In the genomic region with DNA sequence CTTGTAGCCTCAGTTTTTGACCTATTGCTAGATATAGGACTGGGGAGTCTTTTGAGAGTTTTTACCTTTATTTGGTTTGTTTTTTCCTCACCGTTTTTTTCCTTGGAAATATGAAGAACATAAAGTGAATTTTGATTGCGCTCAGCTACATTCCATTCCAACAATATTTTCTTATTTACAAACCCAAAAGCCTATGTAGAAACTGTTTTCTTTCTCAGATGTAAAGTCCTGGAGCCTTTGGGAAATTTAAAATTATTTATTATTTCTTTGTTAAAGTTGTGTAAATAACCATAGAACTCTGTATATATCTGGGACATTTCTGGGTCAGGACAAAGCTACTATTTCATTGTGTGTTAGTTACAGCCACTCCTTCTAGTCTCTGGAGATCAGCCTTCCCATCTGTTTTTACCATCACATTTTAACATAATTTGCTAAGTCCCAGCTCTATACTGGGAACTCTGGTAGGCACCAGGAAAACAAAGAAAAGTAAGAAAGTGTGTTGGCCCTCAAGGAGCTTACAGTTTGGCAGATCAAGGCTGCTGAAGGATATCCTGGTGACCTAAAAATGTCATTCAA, we compare ENCODE assay signal across 13 cellular contexts.
DNase-seq lines count a peak whose midpoint lies in the region; ATAC-seq and TF ChIP-seq lines count a peak whose summit lies in the region.
"Had no signal": no experiment of that assay in that cellular context is flagged by ENCODE, and none has a peak within 500 bp of the region (broad histone marks: within the 10 kb centered on the region; RNA-seq: fewer than 3 reads in every experiment).

No MANE protein-coding gene starts in this region.

- TF ChIP-seq EP300 in sigmoid colon (IDR thresholded peaks at IDR 0.05): no peak

- no peaks in the 10 kb centered on the region for H3K9me3 Mint-ChIP-seq in activated CD8-positive, alpha-beta memory T cell treated with anti-CD3 and anti-CD28 coated beads, Interleukin-2, amount 10 ng/mL, durations not matched to agents 7 days and 5 days (ENCODE audit: low read depth)
- H3K9me3 Mint-ChIP-seq: naive thymus-derived CD4-positive, alpha-beta T cell; T-cell had no signal

- CTCF ChIA-PET in activated CD8-positive, alpha-beta memory T cell treated with anti-CD3 and anti-CD28 coated beads, Interleukin-2, amount 10 ng/mL, durations not matched to agents 7 days and 5 days (lab: Charles Lee): interaction anchor here (1.7 to 2.1 kb wide), 2 partner anchors 12 to 46 kb away, joined by 3 to 5 read pairs; no protein-coding TSS in a partner anchor

- ATAC-seq in heart left ventricle: peak; percentile 25 to 62 (median 54)
- ATAC-seq in activated CD8-positive, alpha-beta memory T cell treated with anti-CD3 and anti-CD28 coated beads, Interleukin-2, amount 10 ng/mL, durations not matched to agents 7 days and 5 days: no peak
- ATAC-seq: activated CD4-positive, alpha-beta T cell treated with anti-CD3 and anti-CD28 coated beads for 36 hours; naive thymus-derived CD4-positive, alpha-beta T cell; T-cell had no signal

- peaks cover 7% of the 10 kb centered on the region for H3K4me1 Mint-ChIP-seq in activated CD8-positive, alpha-beta memory T cell treated with anti-CD3 and anti-CD28 coated beads, Interleukin-2, amount 10 ng/mL, durations not matched to agents 7 days and 5 days
- H3K4me1 Mint-ChIP-seq: T-cell had no signal

- H3K4me1 ChIP-seq in heart left ventricle (peaks cover 0 to 53% (median 9%) of the 10 kb centered on the region in 12 donors), sigmoid colon (peaks cover 0 to 17% (median 12%) of the 10 kb centered on the region in 4 donors)

- no peak overlapping the region for H3K4me3 Mint-ChIP-seq in activated CD8-positive, alpha-beta memory T cell treated with anti-CD3 and anti-CD28 coated beads, Interleukin-2, amount 10 ng/mL, durations not matched to agents 7 days and 5 days
- H3K4me3 Mint-ChIP-seq: activated CD4-positive, alpha-beta T cell treated with anti-CD3 and anti-CD28 coated beads for 36 hours; naive thymus-derived CD4-positive, alpha-beta T cell; T-cell had no signal

- H3K27me3 Mint-ChIP-seq in activated CD8-positive, alpha-beta memory T cell treated with anti-CD3 and anti-CD28 coated beads, Interleukin-2, amount 10 ng/mL, durations not matched to agents 7 days and 5 days: no peaks in the 10 kb centered on the region
- H3K27me3 Mint-ChIP-seq: activated CD4-positive, alpha-beta T cell treated with anti-CD3 and anti-CD28 coated beads for 36 hours; naive thymus-derived CD4-positive, alpha-beta T cell; T-cell had no signal

- H3K27me3 ChIP-seq in brain microvascular endothelial cell (replicated peaks): no peaks in the 10 kb centered on the region
- no peaks in the 10 kb centered on the region for H3K27me3 ChIP-seq in heart left ventricle
- H3K27me3 ChIP-seq in sigmoid colon: no peaks in the 10 kb centered on the region

- H3K27ac ChIP-seq in brain microvascular endothelial cell (peak overlapping the region; percentile 96), heart left ventricle (peak overlapping the region; percentile 33 to 77 (median 69)), sigmoid colon (peak overlapping the region; percentile 7 to 67 (median 51))
- H3K27ac ChIP-seq: KMS-11 had no signal

- WGBS in heart left ventricle, 4 donors: 71 to 84% (median 77%) methylated on average over 2 of the region's 2 CpGs
- 84 to 92% methylated on average over 2 of the region's 2 CpGs for WGBS in sigmoid colon, 2 donors

- no peak overlapping the region for H3K27ac Mint-ChIP-seq in activated CD8-positive, alpha-beta memory T cell treated with anti-CD3 and anti-CD28 coated beads, Interleukin-2, amount 10 ng/mL, durations not matched to agents 7 days and 5 days
- H3K27ac Mint-ChIP-seq: activated CD4-positive, alpha-beta T cell treated with anti-CD3 and anti-CD28 coated beads for 36 hours; naive thymus-derived CD4-positive, alpha-beta T cell; T-cell had no signal

- H3K36me3 ChIP-seq in brain microvascular endothelial cell (replicated peaks): no peaks in the 10 kb centered on the region
- H3K36me3 ChIP-seq in heart left ventricle: peaks cover 0 to 5% (median 0%) of the 10 kb centered on the region in 9 donors
- H3K36me3 ChIP-seq in sigmoid colon: no peaks in the 10 kb centered on the region

- peaks cover 19% of the 10 kb centered on the region for H3K36me3 Mint-ChIP-seq in activated CD8-positive, alpha-beta memory T cell treated with anti-CD3 and anti-CD28 coated beads, Interleukin-2, amount 10 ng/mL, durations not matched to agents 7 days and 5 days

- DNase-seq in AG10803 (ENCODE audit: low read depth): peak; percentile 38
- DNase-seq in brain microvascular endothelial cell: no peak
- no peak for DNase-seq in heart left ventricle
- no peak for DNase-seq in sigmoid colon
- DNase-seq in stimulated activated naive CD4-positive, alpha-beta T cell (lab: John Stamatoyannopoulos, UW): no peak
- no peak for DNase-seq in mesenteric fat pad (ENCODE audit: low spot score)
- no peak for DNase-seq in cerebellum (ENCODE audit: low spot score)
- DNase-seq in activated CD8-positive, alpha-beta memory T cell treated with anti-CD3 and anti-CD28 coated beads, Interleukin-2, amount 10 ng/mL, durations not matched to agents 7 days and 5 days: no peak
- DNase-seq: activated CD4-positive, alpha-beta T cell treated with anti-CD3 and anti-CD28 coated beads for 36 hours; naive thymus-derived CD4-positive, alpha-beta T cell; stimulated activated CD4-positive, alpha-beta T cell treated with anti-CD3 and anti-CD28 coated beads, Interleukin-12 subunit alpha, Interleukin-12 subunit beta, amount 100 ng/mL, for 4 hours; T-cell had no signal

- TF ChIP-seq POLR2A in heart left ventricle (IDR thresholded peaks at IDR 0.05) (no peak), sigmoid colon (IDR thresholded peaks at IDR 0.05) (no peak)

- in situ Hi-C loops in brain microvascular endothelial cell (cut with HindIII; ENCODE audit: low pct_ligation_motif_present, low sequenced_read_pairs): no loop called here

- TF ChIP-seq CTCF in AG10803 (conservative IDR thresholded peaks at IDR 0.05; ENCODE audit: low read length) (no peak), brain microvascular endothelial cell (IDR thresholded peaks at IDR 0.05; ENCODE audit: low read depth, low read length, missing control alignments) (no peak), heart left ventricle (IDR thresholded peaks at IDR 0.05) (no peak), sigmoid colon (IDR thresholded peaks at IDR 0.05) (no peak)

- intact Hi-C loops in heart left ventricle (cut with DNase I) (loop anchor here in 2 of 10 donors (5.0 kb wide), 2 partner anchors 43 to 48 kb away; no protein-coding TSS in a partner anchor), sigmoid colon (cut with DNase I) (no loop called here)

- H3K4me3 ChIP-seq in AG10803 (ENCODE audit: low read length) (no peak overlapping the region), brain microvascular endothelial cell (ENCODE audit: low read depth, low read length) (no peak overlapping the region), heart left ventricle (no peak overlapping the region), sigmoid colon (no peak overlapping the region)

- peaks cover 0 to 11% (median 0%) of the 10 kb centered on the region in 12 donors for H3K9me3 ChIP-seq in heart left ventricle
- H3K9me3 ChIP-seq in sigmoid colon: no peaks in the 10 kb centered on the region
